In the genomic region with DNA sequence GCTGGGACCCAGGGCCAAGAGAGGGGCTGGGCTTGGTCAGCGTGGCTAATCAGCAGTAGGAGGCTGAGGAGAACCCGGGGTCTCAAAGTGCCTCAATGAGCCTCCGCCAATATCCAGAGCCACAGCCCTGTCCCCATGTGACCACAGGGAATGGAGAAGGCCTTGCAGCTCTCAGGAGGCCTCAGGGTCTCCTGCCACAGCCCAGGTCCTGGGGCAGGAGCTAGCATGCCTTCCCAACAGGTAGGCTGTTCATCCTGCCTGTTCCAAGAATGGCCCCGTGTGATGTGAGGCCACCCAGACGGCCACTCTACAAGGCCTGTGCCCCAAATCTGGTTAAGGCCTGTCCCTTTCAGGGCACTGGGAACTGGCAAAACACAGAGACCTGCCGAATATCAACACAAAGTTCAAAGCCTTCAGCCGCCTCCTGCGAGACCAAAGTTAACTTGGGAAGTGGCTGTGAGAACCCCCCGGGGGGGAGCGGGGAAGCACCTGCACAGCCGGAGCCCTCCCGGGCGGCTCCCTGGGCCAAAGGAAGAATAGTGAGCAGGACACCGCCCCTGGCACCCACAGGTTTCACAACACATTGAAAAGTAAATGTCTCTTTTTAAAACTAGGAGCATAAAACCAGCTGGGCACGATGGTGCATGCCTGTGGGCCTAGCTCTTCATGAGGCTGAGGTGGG, we compare ENCODE assay signal across 16 cellular contexts. TPM values are rescaled to one million over a fixed set of nuclear protein-coding genes. Genes with fewer than 3 reads are reported as not detected.
"Had no signal": no experiment of that assay in that cellular context is flagged by ENCODE, and none has a peak within 500 bp of the region (broad histone marks: within the 10 kb centered on the region; RNA-seq: fewer than 3 reads in every experiment).

No MANE protein-coding gene starts in this region.

- H3K9me3 ChIP-seq: colonic mucosa, tibial nerve had no signal

- H3K27ac ChIP-seq: cardiac muscle cell, colonic mucosa, tibial nerve had no signal

- H3K36me3 ChIP-seq: cardiac muscle cell, colonic mucosa, tibial nerve had no signal

- H3K4me1 ChIP-seq: colonic mucosa had no signal

- DNase-seq: activated CD4-positive, alpha-beta T cell treated with anti-CD3 and anti-CD28 coated beads, Interleukin-2, amount 10 ng/mL, durations not matched to agents 7 days and 5 days; activated CD4-positive, CD25-positive, alpha-beta regulatory T cell; activated naive CD4-positive, alpha-beta T cell treated with Interleukin-2 at 50 U/mL for 16 hours; colonic mucosa; effector CD4-positive, alpha-beta T cell; foreskin melanocyte; kidney; naive thymus-derived CD8-positive, alpha-beta T cell; occipital lobe; stimulated activated CD4-positive, alpha-beta T cell treated with anti-CD3 and anti-CD28 coated beads, Interleukin-15, amount 100 ng/mL, for 24 hours; stimulated activated CD4-positive, alpha-beta T cell treated with anti-CD3 and anti-CD28 coated beads, Interleukin-4, amount 100 ng/mL, for 4 hours; T-helper 17 cell had no signal

- H3K4me3 ChIP-seq: cardiac muscle cell, colonic mucosa, tibial nerve had no signal

- H3K27me3 ChIP-seq: tibial nerve had no signal

RNA-seq across cellular contexts. Expression of a gene that starts 33.9 kb away (rescaled TPM):
- total RNA-seq: activated CD4-positive, alpha-beta T cell treated with anti-CD3 and anti-CD28 coated beads, Interleukin-2, amount 10 ng/mL, durations not matched to agents 7 days and 5 days; cardiac muscle cell; naive thymus-derived CD8-positive, alpha-beta T cell; pulmonary artery endothelial cell; subcutaneous adipose tissue; T-helper 17 cell had no signal
- polyA plus RNA-seq: naive thymus-derived CD8-positive, alpha-beta T cell had no signal
